17 cellular contexts compared by ENCODE assay signal in genomic region chr2:29226808-29227207, GRCh38.
DNase-seq lines count a peak whose midpoint lies in the region; ATAC-seq and TF ChIP-seq lines count a peak whose summit lies in the region.
"Had no signal": no experiment of that assay in that cellular context is flagged by ENCODE, and none has a peak within 500 bp of the region (broad histone marks: within the 10 kb centered on the region; RNA-seq: fewer than 3 reads in every experiment).

No MANE protein-coding gene starts in this region.

- no peak overlapping the region for H3K4me2 ChIP-seq in neuronal stem cell (ENCODE audit: insufficient read depth, low read length, poor library complexity, severe bottlenecking)

- no peak for TF ChIP-seq CTCF in Calu3 (IDR thresholded peaks at IDR 0.05; ENCODE audit: unreplicated experiment)
- no peak for TF ChIP-seq CTCF in WTC11 (IDR thresholded peaks at IDR 0.05)
- TF ChIP-seq CTCF in spleen (IDR thresholded peaks at IDR 0.05 in 8 of 11, conservative IDR thresholded peaks at IDR 0.05 in 3 of 11): no peak

- no peak overlapping the region for H4K91ac ChIP-seq in neuronal stem cell (ENCODE audit: low read depth, low read length, poor library complexity)

- TF ChIP-seq POLR2A in spleen (IDR thresholded peaks at IDR 0.05): no peak

- H3K4ac ChIP-seq in neuronal stem cell (ENCODE audit: low read length): no peak overlapping the region

- no peak overlapping the region for H2BK15ac ChIP-seq in neuronal stem cell (ENCODE audit: low read length)

- H3K23ac ChIP-seq in neuronal stem cell (ENCODE audit: low read depth, low read length, poor library complexity): no peak overlapping the region

- no peak overlapping the region for H3K14ac ChIP-seq in neuronal stem cell (ENCODE audit: low read length)

- H3K27me3 Mint-ChIP-seq in Calu3 (ENCODE audit: unreplicated experiment) (peaks cover 62% of the 10 kb centered on the region), WTC11 (ENCODE audit: low read depth) (no peaks in the 10 kb centered on the region)

- POLR2A ChIA-PET in WTC11 (lab: Charles Lee): no interaction called here

- CTCF ChIA-PET in Calu3 (lab: Charles Lee): interaction anchor here (0.7 kb wide), 1 partner anchor 736 kb away, joined by 3 read pairs; no protein-coding TSS in a partner anchor
- CTCF ChIA-PET in WTC11 (lab: Charles Lee): interaction anchor here (0.6 kb wide), 1 partner anchor 698 kb away, joined by 4 read pairs; no protein-coding TSS in a partner anchor

- H3K9ac ChIP-seq in neuronal stem cell (ENCODE audit: low read depth, low read length, poor library complexity): peak overlapping the region; percentile 7

- no peak overlapping the region for H2BK12ac ChIP-seq in neuronal stem cell (ENCODE audit: low read length)

- no peak for ATAC-seq in WTC11
- ATAC-seq: CD8-positive, alpha-beta T cell had no signal

- H3K36me3 ChIP-seq in neuronal stem cell (replicated peaks in 1 of 2; ENCODE audit: control insufficient read depth in 2 of 2, insufficient read depth in 2 of 2, low read length in 2 of 2): peaks cover 0 to 16% of the 10 kb centered on the region in 2 donors
- no peaks in the 10 kb centered on the region for H3K36me3 ChIP-seq in spleen

- intact Hi-C loops in Calu3 (cut with micrococcal nuclease; ENCODE audit: unreplicated experiment): no loop called here
- intact Hi-C loops in spleen (cut with DNase I; ENCODE audit: low total_unique reads): no loop called here

- peak overlapping the region; percentile 20 for H3K27ac Mint-ChIP-seq in Calu3 (ENCODE audit: unreplicated experiment)
- H3K27ac Mint-ChIP-seq in WTC11: no peak overlapping the region
- H3K27ac Mint-ChIP-seq: CD4-positive, CD25-positive, alpha-beta regulatory T cell; CD8-positive, alpha-beta T cell had no signal

- H3K4me1 Mint-ChIP-seq in Calu3 (ENCODE audit: low read depth, unreplicated experiment): peaks cover 7% of the 10 kb centered on the region
- peaks cover 4% of the 10 kb centered on the region; the same call in 1 of the 2 replicates for H3K4me1 Mint-ChIP-seq in WTC11

- H3K4me3 Mint-ChIP-seq in Calu3 (ENCODE audit: low read depth, unreplicated experiment): no peak overlapping the region
- no peak overlapping the region for H3K4me3 Mint-ChIP-seq in WTC11
- H3K4me3 Mint-ChIP-seq: CD4-positive, CD25-positive, alpha-beta regulatory T cell; CD8-positive, alpha-beta T cell had no signal

- WGBS in neuronal stem cell (ENCODE audit: extremely low coverage in 2 of 2, insufficient read length in 2 of 2, insufficient replicate concordance in 1 of 2), 2 donors: no CpG with 5 or more reads among the region's 7 CpGs
- WGBS in spleen, 5 donors: 39 to 62% (median 55%) methylated on average over 6 to 7 of the region's 7 CpGs

- H3K9me3 Mint-ChIP-seq in Calu3 (ENCODE audit: low read depth, unreplicated experiment): no peaks in the 10 kb centered on the region
- no peaks in the 10 kb centered on the region for H3K9me3 Mint-ChIP-seq in WTC11
- H3K9me3 Mint-ChIP-seq: CD4-positive, CD25-positive, alpha-beta regulatory T cell; CD8-positive, alpha-beta T cell had no signal

- H3K4me3 ChIP-seq in neuronal stem cell (ENCODE audit: low read length in 2 of 2): no peak overlapping the region
- H3K4me3 ChIP-seq in spleen: no peak overlapping the region

- DNase-seq in Calu3: no peak
- DNase-seq in WTC11 (ENCODE audit: low spot score): peak; percentile 1
- DNase-seq in neuronal stem cell (ENCODE audit: low spot score): no peak
- peak; percentile 29 for DNase-seq in spleen
- no peak for DNase-seq in activated naive CD4-positive, alpha-beta T cell (lab: John Stamatoyannopoulos, UW)
- no peak for DNase-seq in DMS79 (lab: John Stamatoyannopoulos, UW)
- no peak for DNase-seq in globus pallidus (ENCODE audit: low spot score)
- DNase-seq: C1 segment of cervical spinal cord; Caco-2; CD4-positive, CD25-positive, alpha-beta regulatory T cell; CD8-positive, alpha-beta T cell; DMS 273 treated with DMSO at 0.1 percent for 48 hours; DMS79 treated with DMSO at 0.1 percent for 48 hours; GF-D8; GOT3; H7; HCEC 1CT had no signal

- no peaks in the 10 kb centered on the region for H3K79me1 ChIP-seq in neuronal stem cell (ENCODE audit: low read depth, low read length)

- no peaks in the 10 kb centered on the region for H3K27me3 ChIP-seq in neuronal stem cell (ENCODE audit: control insufficient read depth in 3 of 3, insufficient read depth in 3 of 3, low read depth in 1 of 3, low read length in 3 of 3)
- H3K27me3 ChIP-seq in spleen (replicated peaks in 1 of 7): peaks cover 0 to 48% (median 0%) of the 10 kb centered on the region in 7 donors

- H2BK5ac ChIP-seq in neuronal stem cell (ENCODE audit: low read length): no peak overlapping the region

- H2BK120ac ChIP-seq in neuronal stem cell (ENCODE audit: low read depth, low read length): no peak overlapping the region

- no TSS peak for BruUV-seq in Calu3 (replicated peaks; lab: Mats Ljungman, UMichigan)

- no peak overlapping the region for H2AFZ ChIP-seq in neuronal stem cell (ENCODE audit: low read length)

- H4K8ac ChIP-seq in neuronal stem cell (ENCODE audit: low read depth, low read length): no peak overlapping the region

- H3K27ac ChIP-seq in neuronal stem cell (replicated peaks; ENCODE audit: low read length): no peak overlapping the region
- H3K27ac ChIP-seq in spleen: no peak overlapping the region

- H3K18ac ChIP-seq in neuronal stem cell (ENCODE audit: low read length): peak overlapping the region; percentile 79

- H3K9me3 ChIP-seq in neuronal stem cell (replicated peaks in 1 of 2; ENCODE audit: control insufficient read depth in 2 of 2, insufficient read depth in 1 of 2, low read depth in 1 of 2, low read length in 2 of 2) (no peaks in the 10 kb centered on the region), spleen (no peaks in the 10 kb centered on the region)
- H3K9me3 ChIP-seq: Caco-2 had no signal

- no peaks in the 10 kb centered on the region for H3K4me1 ChIP-seq in neuronal stem cell (ENCODE audit: control insufficient read depth in 2 of 2, insufficient read depth in 1 of 2, low read depth in 1 of 2, low read length in 2 of 2)
- H3K4me1 ChIP-seq in spleen: peaks cover 0 to 6% (median 0%) of the 10 kb centered on the region in 6 donors
- H3K4me1 ChIP-seq: Caco-2 had no signal

- H2AK5ac ChIP-seq in neuronal stem cell (ENCODE audit: low read depth, low read length): peak overlapping the region; percentile 25

- peaks cover 48% of the 10 kb centered on the region for H3K36me3 Mint-ChIP-seq in Calu3 (ENCODE audit: insufficient read depth, unreplicated experiment)
- no peaks in the 10 kb centered on the region for H3K36me3 Mint-ChIP-seq in WTC11
- H3K36me3 Mint-ChIP-seq: CD4-positive, CD25-positive, alpha-beta regulatory T cell; CD8-positive, alpha-beta T cell had no signal

TF ChIP-seq in WTC11, 78 proteins besides CTCF, POLR2A, EP300 and RAD21 (continues in another document):
- no peak for TF ChIP-seq GABPB1 (CRISPR knock-in tag; IDR thresholded peaks at IDR 0.05)
- TF ChIP-seq CREM (CRISPR knock-in tag; IDR thresholded peaks at IDR 0.05): no peak
- no peak for TF ChIP-seq NR2C2 (CRISPR knock-in tag; IDR thresholded peaks at IDR 0.05)
- TF ChIP-seq, protein P1, sequence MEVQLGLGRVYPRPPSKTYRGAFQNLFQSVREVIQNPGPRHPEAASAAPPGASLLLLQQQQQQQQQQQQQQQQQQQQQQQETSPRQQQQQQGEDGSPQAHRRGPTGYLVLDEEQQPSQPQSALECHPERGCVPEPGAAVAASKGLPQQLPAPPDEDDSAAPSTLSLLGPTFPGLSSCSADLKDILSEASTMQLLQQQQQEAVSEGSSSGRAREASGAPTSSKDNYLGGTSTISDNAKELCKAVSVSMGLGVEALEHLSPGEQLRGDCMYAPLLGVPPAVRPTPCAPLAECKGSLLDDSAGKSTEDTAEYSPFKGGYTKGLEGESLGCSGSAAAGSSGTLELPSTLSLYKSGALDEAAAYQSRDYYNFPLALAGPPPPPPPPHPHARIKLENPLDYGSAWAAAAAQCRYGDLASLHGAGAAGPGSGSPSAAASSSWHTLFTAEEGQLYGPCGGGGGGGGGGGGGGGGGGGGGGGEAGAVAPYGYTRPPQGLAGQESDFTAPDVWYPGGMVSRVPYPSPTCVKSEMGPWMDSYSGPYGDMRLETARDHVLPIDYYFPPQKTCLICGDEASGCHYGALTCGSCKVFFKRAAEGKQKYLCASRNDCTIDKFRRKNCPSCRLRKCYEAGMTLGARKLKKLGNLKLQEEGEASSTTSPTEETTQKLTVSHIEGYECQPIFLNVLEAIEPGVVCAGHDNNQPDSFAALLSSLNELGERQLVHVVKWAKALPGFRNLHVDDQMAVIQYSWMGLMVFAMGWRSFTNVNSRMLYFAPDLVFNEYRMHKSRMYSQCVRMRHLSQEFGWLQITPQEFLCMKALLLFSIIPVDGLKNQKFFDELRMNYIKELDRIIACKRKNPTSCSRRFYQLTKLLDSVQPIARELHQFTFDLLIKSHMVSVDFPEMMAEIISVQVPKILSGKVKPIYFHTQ (CRISPR knock-in tag; IDR thresholded peaks at IDR 0.05): no peak
- TF ChIP-seq RELA (CRISPR knock-in tag; IDR thresholded peaks at IDR 0.05; ENCODE audit: borderline replicate concordance): no peak
- no peak for TF ChIP-seq AFF4 (CRISPR knock-in tag; IDR thresholded peaks at IDR 0.05; ENCODE audit: borderline replicate concordance)

Comparison
In these comparisons a context has a peak if more than half of its experiments do, and no peak if none do; other contexts are left out.
1. DNase-seq: peak in WTC11 (single experiment) and spleen (single experiment); none in Calu3 (single experiment), neuronal stem cell (single experiment), activated naive CD4-positive, alpha-beta T cell (0 of 4), DMS79 (single experiment) and globus pallidus (single experiment).